Comparison of ENCODE assay signal across 8 cellular contexts in genomic region chr4:4384837-4385236, GRCh38. TPM values are rescaled to one million over a fixed set of nuclear protein-coding genes. Genes with fewer than 3 reads are reported as not detected.
A peak's percentile ranks its signal among the peaks of the same experiment; 100 is the strongest.
DNase-seq lines count a peak whose midpoint lies in the region; ATAC-seq and TF ChIP-seq lines count a peak whose summit lies in the region.

No MANE protein-coding gene starts in this region.

- peak overlapping the region; percentile 40 for H3K4me3 Mint-ChIP-seq in activated naive CD4-positive, alpha-beta T cell treated with anti-CD3 and anti-CD28 coated beads, Interleukin-2, amount 10 ng/mL, durations not matched to agents 7 days and 5 days

- no peak for TF ChIP-seq POLR2A in prostate gland (IDR thresholded peaks at IDR 0.05)

- ATAC-seq in DND-41 (ENCODE audit: insufficient read depth, low read depth), result no peak
- ATAC-seq in GM19463 (IDR thresholded peaks at IDR 0.05; ENCODE audit: unreplicated experiment), result no peak

- no peaks in the 10 kb centered on the region for H3K36me3 Mint-ChIP-seq in activated naive CD4-positive, alpha-beta T cell treated with anti-CD3 and anti-CD28 coated beads, Interleukin-2, amount 10 ng/mL, durations not matched to agents 7 days and 5 days

- WGBS in prostate gland, result 51% methylated on average over 5 of the region's 5 CpGs

- no peaks in the 10 kb centered on the region for H3K9me3 ChIP-seq in DND-41 (ENCODE audit: insufficient read depth, low read length, severe bottlenecking)
- H3K9me3 ChIP-seq in prostate gland, result no peaks in the 10 kb centered on the region

- H3K4me3 ChIP-seq in DND-41 (ENCODE audit: low read depth in 1 of 2, low read length in 2 of 2) (no peak overlapping the region), HL-60 (replicated peaks; ENCODE audit: insufficient read depth, low read length) (no peak overlapping the region), prostate gland (no peak overlapping the region)

- peaks cover 8% of the 10 kb centered on the region for H4K20me1 ChIP-seq in DND-41 (ENCODE audit: insufficient read depth, low read length)

- H3K4me1 ChIP-seq in DND-41 (ENCODE audit: insufficient read depth, low read length) (peaks cover 28% of the 10 kb centered on the region), prostate gland (replicated peaks) (no peaks in the 10 kb centered on the region)

- no peak overlapping the region for H3K4me2 ChIP-seq in DND-41 (ENCODE audit: insufficient read depth, low read length)

- peaks cover 52% of the 10 kb centered on the region for H3K27me3 ChIP-seq in DND-41 (ENCODE audit: insufficient read depth, low read length, poor library complexity)
- peaks cover 45% of the 10 kb centered on the region for H3K27me3 ChIP-seq in HL-60 (ENCODE audit: insufficient read depth, poor library complexity, severe bottlenecking)
- peaks cover 2% of the 10 kb centered on the region for H3K27me3 ChIP-seq in prostate gland (replicated peaks; ENCODE audit: insufficient read depth)

- TF ChIP-seq CTCF in DND-41 (IDR thresholded peaks at IDR 0.05; ENCODE audit: borderline replicate concordance, extremely low read depth, low read length, poor library complexity, severe bottlenecking), result peak; percentile 60
- peak; percentile 18 for TF ChIP-seq CTCF in HL-60 (IDR thresholded peaks at IDR 0.05; ENCODE audit: insufficient read depth, low read length)
- no peak for TF ChIP-seq CTCF in GM20000 (IDR thresholded peaks at IDR 0.05; ENCODE audit: extremely low read depth, missing control alignments)
- peak in 1 of 4 experiments; percentile 19 for TF ChIP-seq CTCF in prostate gland (IDR thresholded peaks at IDR 0.05)

- H3K9me3 Mint-ChIP-seq in activated naive CD4-positive, alpha-beta T cell treated with anti-CD3 and anti-CD28 coated beads, Interleukin-2, amount 10 ng/mL, durations not matched to agents 7 days and 5 days, result no peaks in the 10 kb centered on the region

- peaks cover 17% of the 10 kb centered on the region for H3K4me1 Mint-ChIP-seq in activated naive CD4-positive, alpha-beta T cell treated with anti-CD3 and anti-CD28 coated beads, Interleukin-2, amount 10 ng/mL, durations not matched to agents 7 days and 5 days

- DNase-seq in DND-41, result no peak
- peak in 1 of 2 experiments; percentile 6 for DNase-seq in HL-60 (ENCODE audit: low read depth in 1 of 2, low spot score in 1 of 2)
- DNase-seq in activated naive CD4-positive, alpha-beta T cell treated with anti-CD3 and anti-CD28 coated beads, Interleukin-2, amount 10 ng/mL, durations not matched to agents 7 days and 5 days, result peak; percentile 41
- peak; percentile 12 to 67 for DNase-seq in lung microvascular endothelial cell (ENCODE audit: low read depth in 2 of 2)
- no peak for DNase-seq in GM20000 (ENCODE audit: low spot score)
- DNase-seq in activated CD8-positive, alpha-beta memory T cell treated with anti-CD3 and anti-CD28 coated beads, Interleukin-2, amount 50 U/mL, for 4 hours, result no peak
- no peak for DNase-seq in prostate gland (ENCODE audit: low spot score)

- no peak overlapping the region for H3K9ac ChIP-seq in DND-41 (ENCODE audit: low read depth, low read length)

- H2AFZ ChIP-seq in DND-41 (ENCODE audit: low read depth, low read length), result no peak overlapping the region

- H3K27ac Mint-ChIP-seq in activated naive CD4-positive, alpha-beta T cell treated with anti-CD3 and anti-CD28 coated beads, Interleukin-2, amount 10 ng/mL, durations not matched to agents 7 days and 5 days, result no peak overlapping the region

- H3K36me3 ChIP-seq in DND-41 (ENCODE audit: insufficient read depth, low read length), result no peaks in the 10 kb centered on the region; the same call in 1 of the 2 replicates
- H3K36me3 ChIP-seq in prostate gland, result no peaks in the 10 kb centered on the region

- H3K27me3 Mint-ChIP-seq in activated naive CD4-positive, alpha-beta T cell treated with anti-CD3 and anti-CD28 coated beads, Interleukin-2, amount 10 ng/mL, durations not matched to agents 7 days and 5 days, result peaks cover 96% of the 10 kb centered on the region

- CTCF ChIA-PET in activated naive CD4-positive, alpha-beta T cell treated with anti-CD3 and anti-CD28 coated beads, Interleukin-2, amount 10 ng/mL, durations not matched to agents 7 days and 5 days (lab: Charles Lee), result interaction anchor here (0.7 to 3.2 kb wide), 13 partner anchors 10 to 173 kb away, joined by 3 to 17 read pairs (median 4); no protein-coding TSS in a partner anchor

- H3K27ac ChIP-seq in DND-41 (ENCODE audit: low read length) (no peak overlapping the region), HL-60 (replicated peaks) (no peak overlapping the region), prostate gland (no peak overlapping the region)

- H3K79me2 ChIP-seq in DND-41 (ENCODE audit: insufficient read depth, low read length), result no peaks in the 10 kb centered on the region

- intact Hi-C loops in prostate gland (cut with DNase I), result no loop called here

RNA-seq across cellular contexts. Expression of gene NSG1, which starts 2.1 kb away (rescaled TPM):
- total RNA-seq in lung microvascular endothelial cell (0.87 TPM in 1 of 2 replicates, not detected in the other), prostate gland (10 to 100 TPM; 17.1 to 88.8 TPM)

Comparison
In these comparisons a context has a peak if more than half of its experiments do, and no peak if none do; other contexts are left out.
1. DNase-seq: peak in activated naive CD4-positive, alpha-beta T cell treated with anti-CD3 and anti-CD28 coated beads, Interleukin-2, amount 10 ng/mL, durations not matched to agents 7 days and 5 days (single experiment) and lung microvascular endothelial cell (2 of 2); none in DND-41 (single experiment), GM20000 (single experiment), activated CD8-positive, alpha-beta memory T cell treated with anti-CD3 and anti-CD28 coated beads, Interleukin-2, amount 50 U/mL, for 4 hours (single experiment) and prostate gland (single experiment).